ENCODE assay signal across 28 cellular contexts in the genomic region with DNA sequence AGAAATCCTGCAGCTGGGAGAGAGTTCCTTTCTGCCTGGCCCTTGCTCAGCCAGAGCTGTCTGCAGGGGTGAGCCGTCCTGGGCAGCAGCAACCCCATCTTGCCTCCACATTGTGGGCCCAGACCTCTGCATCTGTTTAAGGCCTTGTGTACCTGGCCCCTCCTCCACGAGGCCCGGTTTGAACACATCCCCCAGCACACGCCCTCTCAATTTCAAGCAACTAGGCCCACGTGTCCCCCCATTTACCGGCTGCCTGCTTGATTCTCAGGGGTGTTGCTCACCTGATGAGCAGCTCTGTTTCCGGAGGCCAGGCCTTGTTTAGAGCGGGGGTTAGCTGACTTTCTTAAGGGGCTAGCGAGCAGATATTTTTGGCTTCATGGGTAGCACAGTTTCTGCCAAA.
"Had no signal": no experiment of that assay in that cellular context is flagged by ENCODE, and none has a peak within 500 bp of the region (broad histone marks: within the 10 kb centered on the region; RNA-seq: fewer than 3 reads in every experiment).

No MANE protein-coding gene starts in this region.

- ATAC-seq: naive thymus-derived CD4-positive, alpha-beta T cell; natural killer cell; right lobe of liver; stimulated activated memory B cell treated with anti-CD40 and anti-IgM and Interleukin-4, amounts not matched to agents 10 μg/mL and 1 μg/mL and 100 μg/mL, for 72 hours; stimulated activated naive CD8-positive, alpha-beta T cell treated with anti-CD3 and anti-CD28 coated beads, Interleukin-15, amount 100 ng/mL, for 72 hours; stimulated activated naive CD8-positive, alpha-beta T cell treated with anti-CD3 and anti-CD28 coated beads, Interleukin-15, Interleukin-2, amounts not matched to agents 100 U/mL and 50 U/mL, for 24 hours had no signal

- DNase-seq: naive thymus-derived CD4-positive, alpha-beta T cell; natural killer cell; occipital lobe; ovary; retina; right cardiac atrium; right lobe of liver; spleen; stimulated activated CD4-positive, alpha-beta T cell treated with anti-CD3 and anti-CD28 coated beads, Interleukin-12 subunit alpha, Interleukin-12 subunit beta, amount 100 ng/mL, for 4 hours; stimulated activated CD4-positive, alpha-beta T cell treated with anti-CD3 and anti-CD28 coated beads, Interleukin-1b, Interleukin-23, amount 100 ng/mL, for 48 hours; stimulated activated CD4-positive, alpha-beta T cell treated with anti-CD3 and anti-CD28 coated beads, Interleukin-4, amount 100 ng/mL, for 1 hour; stimulated activated CD4-positive, alpha-beta T cell treated with anti-CD3 and anti-CD28 coated beads, Interleukin-4, amount 100 ng/mL, for 4 hours; stimulated activated CD8-positive, alpha-beta memory T cell treated with anti-CD3 and anti-CD28 coated beads, Interleukin-4, amount 100 ng/mL, for 48 hours; stimulated activated naive CD4-positive, alpha-beta T cell; stimulated activated naive CD8-positive, alpha-beta T cell treated with anti-CD3 and anti-CD28 coated beads, Interleukin-15, amount 100 ng/mL, for 72 hours; stimulated activated naive CD8-positive, alpha-beta T cell treated with anti-CD3 and anti-CD28 coated beads, Interleukin-15, Interleukin-2, amounts not matched to agents 100 U/mL and 50 U/mL, for 24 hours; thyroid gland; trophoblast cell; uterus had no signal

- H3K9me3 ChIP-seq: ovary, prostate gland, right lobe of liver, spleen, thoracic aorta, thyroid gland, tibial nerve, upper lobe of left lung, uterus had no signal

- H3K4me3 ChIP-seq: neural progenitor cell, ovary, prostate gland, right lobe of liver, skin epidermis, smooth muscle cell, spleen, thoracic aorta, thyroid gland, tibial nerve, upper lobe of left lung, uterus had no signal

- H3K36me3 ChIP-seq: neural progenitor cell, ovary, prostate gland, right lobe of liver, spleen, thoracic aorta, thyroid gland, tibial nerve, upper lobe of left lung, uterus had no signal

- H3K9ac ChIP-seq: neural progenitor cell, parathyroid adenoma had no signal

- H3K4me1 ChIP-seq: neural progenitor cell, prostate gland, spleen, thyroid gland, tibial nerve, upper lobe of left lung, uterus had no signal

- H3K27ac ChIP-seq: neural progenitor cell, ovary, parathyroid adenoma, prostate gland, right lobe of liver, skin epidermis, spleen, thoracic aorta, thyroid gland, tibial nerve, upper lobe of left lung, uterus had no signal

- H3K27me3 ChIP-seq: neural progenitor cell, ovary, right lobe of liver, spleen, thyroid gland, tibial nerve, upper lobe of left lung, uterus had no signal

- H3K4me2 ChIP-seq: neural progenitor cell, smooth muscle cell had no signal
